In genomic region chr7:101817930-101818698, GRCh38 we compare ENCODE assay signal across 7 cellular contexts. TPM values are rescaled to one million over a fixed set of nuclear protein-coding genes. Genes with fewer than 3 reads are reported as not detected.
DNase-seq lines count a peak whose midpoint lies in the region; ATAC-seq, FAIRE-seq and TF ChIP-seq lines count a peak whose summit lies in the region.

No MANE protein-coding gene starts in this region.

- peak overlapping the region; percentile 79 for H3K4me2 ChIP-seq in hepatocyte

- H3K4me1 Mint-ChIP-seq in activated B cell treated with CpG ODN at 0.5 μM for 24 hours, result peaks cover 29% of the 10 kb centered on the region
- H3K4me1 Mint-ChIP-seq in stimulated activated effector memory CD8-positive, alpha-beta T cell treated with anti-CD3 and anti-CD28 coated beads, Interleukin-12 subunit alpha, Interleukin-12 subunit beta, amount 100 ng/mL, for 72 hours, result peaks cover 6% of the 10 kb centered on the region

- peak overlapping the region; percentile 92 for H3K27ac ChIP-seq in hepatocyte

- no peaks in the 10 kb centered on the region for H3K36me3 ChIP-seq in hepatocyte (replicated peaks; ENCODE audit: insufficient read depth, low read depth)

- POLR2A ChIA-PET in activated B cell treated with CpG ODN at 0.5 μM for 24 hours (lab: Charles Lee), result interaction anchor here (0.9 to 3.0 kb wide), 3 partner anchors 9 to 601 kb away, joined by 3 to 18 read pairs (median 11); partner anchors contain the start of gene PLOD3

- no peaks in the 10 kb centered on the region for H3K27me3 ChIP-seq in hepatocyte

- TF ChIP-seq POLR2A in lower leg skin (IDR thresholded peaks at IDR 0.05), result no peak

- CTCF ChIA-PET in activated B cell treated with CpG ODN at 0.5 μM for 24 hours (lab: Charles Lee), result interaction anchor here (0.9 to 1.0 kb wide), 2 partner anchors 23 to 75 kb away, joined by 3 to 5 read pairs; no protein-coding TSS in a partner anchor

- H3K9me2 ChIP-seq in hepatocyte (replicated peaks; ENCODE audit: insufficient read depth), result no peaks in the 10 kb centered on the region

- in situ Hi-C loops in GM13977 (cut with MboI; ENCODE audit: low pct_unique_long_range_greater_than_20kb, low sequenced_read_pairs, unreplicated experiment), result no loop called here

- intact Hi-C loops in activated B cell treated with CpG ODN at 0.5 μM for 24 hours (cut with micrococcal nuclease) (loop anchor here (2.0 to 10.0 kb wide), 3 partner anchors 173 to 329 kb away; no protein-coding TSS in a partner anchor), lower leg skin (cut with DNase I; ENCODE audit: low total_unique reads) (loop anchor here (10.0 kb wide), 1 partner anchor 417 kb away; no protein-coding TSS in a partner anchor)

- no peaks in the 10 kb centered on the region for H3K27me3 Mint-ChIP-seq in activated B cell treated with CpG ODN at 0.5 μM for 24 hours

- peaks cover 42% of the 10 kb centered on the region for H3K4me1 ChIP-seq in hepatocyte (ENCODE audit: insufficient read depth)

- H2AFZ ChIP-seq in hepatocyte, result no peak overlapping the region

- H3K4me3 Mint-ChIP-seq in activated B cell treated with CpG ODN at 0.5 μM for 24 hours, result peak overlapping the region; percentile 84
- peak overlapping the region; percentile 78 for H3K4me3 Mint-ChIP-seq in stimulated activated effector memory CD8-positive, alpha-beta T cell treated with anti-CD3 and anti-CD28 coated beads, Interleukin-12 subunit alpha, Interleukin-12 subunit beta, amount 100 ng/mL, for 72 hours

- WGBS in hepatocyte (ENCODE audit: low lambda C conversion rate, missing lambda C conversion rate), result 34% methylated on average over 13 of the region's 13 CpGs
- 56 to 60% methylated on average over 13 of the region's 13 CpGs for WGBS in lower leg skin, 2 donors

- peak overlapping the region; percentile 7 for H3K4me3 ChIP-seq in hepatocyte
- H3K4me3 ChIP-seq in lower leg skin (ENCODE audit: low read depth, poor library complexity, severe bottlenecking), result no peak overlapping the region

- H3K9me3 Mint-ChIP-seq in activated B cell treated with CpG ODN at 0.5 μM for 24 hours, result no peaks in the 10 kb centered on the region
- H3K9me3 Mint-ChIP-seq in stimulated activated effector memory CD8-positive, alpha-beta T cell treated with anti-CD3 and anti-CD28 coated beads, Interleukin-12 subunit alpha, Interleukin-12 subunit beta, amount 100 ng/mL, for 72 hours, result no peaks in the 10 kb centered on the region

- DNase-seq in HCEC 1CT, result peak; percentile 23
- DNase-seq in activated B cell treated with CpG ODN at 0.5 μM for 24 hours, result no peak
- no peak for DNase-seq in hepatocyte (ENCODE audit: low spot score)
- no peak for DNase-seq in stimulated activated effector memory CD8-positive, alpha-beta T cell treated with anti-CD3 and anti-CD28 coated beads, Interleukin-12 subunit alpha, Interleukin-12 subunit beta, amount 100 ng/mL, for 72 hours (ENCODE audit: low spot score in 2 of 2)
- no peak for DNase-seq in RCC 7860 (ENCODE audit: low spot score)
- no peak for DNase-seq in GM13977 (ENCODE audit: low spot score)
- DNase-seq in lower leg skin (ENCODE audit: low spot score in 2 of 2), result no peak

- peaks cover 4% of the 10 kb centered on the region for H3K36me3 Mint-ChIP-seq in activated B cell treated with CpG ODN at 0.5 μM for 24 hours (ENCODE audit: low read depth)
- no peaks in the 10 kb centered on the region for H3K36me3 Mint-ChIP-seq in stimulated activated effector memory CD8-positive, alpha-beta T cell treated with anti-CD3 and anti-CD28 coated beads, Interleukin-12 subunit alpha, Interleukin-12 subunit beta, amount 100 ng/mL, for 72 hours

- H3K9me3 ChIP-seq in hepatocyte (ENCODE audit: low read depth), result no peaks in the 10 kb centered on the region

- peaks cover 67% of the 10 kb centered on the region for H3K79me2 ChIP-seq in hepatocyte

- peaks cover 52% of the 10 kb centered on the region for H4K20me1 ChIP-seq in hepatocyte (ENCODE audit: insufficient read depth, poor library complexity, severe bottlenecking)

- TF ChIP-seq CTCF in activated B cell treated with CpG ODN at 0.5 μM for 24 hours (IDR thresholded peaks at IDR 0.05), result no peak
- no peak for TF ChIP-seq CTCF in hepatocyte (IDR thresholded peaks at IDR 0.05; ENCODE audit: poor library complexity)
- no peak for TF ChIP-seq CTCF in GM13977 (IDR thresholded peaks at IDR 0.05; ENCODE audit: extremely low read depth, insufficient read depth, missing control alignments)
- TF ChIP-seq CTCF in lower leg skin (IDR thresholded peaks at IDR 0.05), result no peak

- no peak for FAIRE-seq in RCC 7860 (lab: Jason Lieb, UNC)

- H3K27ac Mint-ChIP-seq in activated B cell treated with CpG ODN at 0.5 μM for 24 hours, result no peak overlapping the region
- H3K27ac Mint-ChIP-seq in stimulated activated effector memory CD8-positive, alpha-beta T cell treated with anti-CD3 and anti-CD28 coated beads, Interleukin-12 subunit alpha, Interleukin-12 subunit beta, amount 100 ng/mL, for 72 hours, result no peak overlapping the region

- ATAC-seq in activated B cell treated with CpG ODN at 0.5 μM for 24 hours (ENCODE audit: low read depth), result no peak
- ATAC-seq in stimulated activated effector memory CD8-positive, alpha-beta T cell treated with anti-CD3 and anti-CD28 coated beads, Interleukin-12 subunit alpha, Interleukin-12 subunit beta, amount 100 ng/mL, for 72 hours, result no peak

RNA-seq across cellular contexts. Expression of gene CUX1, which starts 0.7 kb away (rescaled TPM):
- total RNA-seq in activated B cell treated with CpG ODN at 0.5 μM for 24 hours (48.6 and 61.7 TPM in 2 replicates), hepatocyte (60.1 and 64.3 TPM in 2 replicates), lower leg skin (10 to 100 TPM; 40.8 to 62.1 (median 43.8) TPM)
- polyA plus RNA-seq in hepatocyte, result 76.8 and 92.5 TPM in 2 replicates
